In the genomic region with DNA sequence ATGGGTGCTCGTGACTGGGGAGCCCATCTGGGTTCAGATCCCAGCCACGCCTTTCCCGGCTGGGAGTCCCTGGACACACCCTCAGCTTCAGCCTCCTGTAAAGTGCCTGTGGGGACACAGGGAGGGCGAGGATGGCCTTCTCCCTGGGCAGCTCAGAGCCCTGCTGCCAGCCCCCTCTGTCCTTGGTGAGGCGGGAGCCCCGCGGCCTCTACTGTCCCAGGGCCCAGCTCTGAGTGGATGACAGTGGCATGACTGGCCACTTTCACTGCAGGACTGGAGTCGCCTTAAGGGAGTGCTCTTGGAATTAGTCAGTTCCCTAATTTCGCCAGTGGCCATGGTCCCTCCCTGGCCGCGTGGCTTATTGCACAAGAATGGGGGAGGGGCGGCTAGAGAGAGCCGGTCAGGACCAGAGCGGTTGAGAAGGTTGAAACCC, we compare ENCODE assay signal across 9 cellular contexts. TPM values are rescaled to one million over a fixed set of nuclear protein-coding genes. Genes with fewer than 3 reads are reported as not detected.
A peak's percentile ranks its signal among the peaks of the same experiment; 100 is the strongest.
DNase-seq lines count a peak whose midpoint lies in the region; ATAC-seq and TF ChIP-seq lines count a peak whose summit lies in the region.
"Had no signal": no experiment of that assay in that cellular context is flagged by ENCODE, and none has a peak within 500 bp of the region (broad histone marks: within the 10 kb centered on the region; RNA-seq: fewer than 3 reads in every experiment).

No MANE protein-coding gene starts in this region.

- peak overlapping the region; percentile 88 for H3K4ac ChIP-seq in trophoblast cell (ENCODE audit: low read depth, low read length)

- H3K27me3 ChIP-seq in foreskin keratinocyte (no peaks in the 10 kb centered on the region), trophoblast cell (ENCODE audit: insufficient read depth, low read length) (no peaks in the 10 kb centered on the region)

- H3K79me1 ChIP-seq in trophoblast cell (ENCODE audit: low read length), result peaks cover 50% of the 10 kb centered on the region

- peaks cover 36 to 48% of the 10 kb centered on the region in 2 experiments for H3K36me3 ChIP-seq in trophoblast cell (ENCODE audit: control insufficient read depth in 1 of 2, insufficient read depth in 2 of 2, low read length in 2 of 2)

- H4K91ac ChIP-seq in trophoblast cell (ENCODE audit: low read depth, low read length), result peak overlapping the region; percentile 90

- H2BK120ac ChIP-seq in trophoblast cell (ENCODE audit: insufficient read depth, low read length, poor library complexity), result peak overlapping the region; percentile 89

- peak overlapping the region; percentile 99 for H2AK5ac ChIP-seq in trophoblast cell (ENCODE audit: low read length)

- peak overlapping the region; percentile 58 for H2BK12ac ChIP-seq in trophoblast cell (ENCODE audit: low read length)

- H3K4me1 ChIP-seq in foreskin keratinocyte, result peaks cover 25% of the 10 kb centered on the region
- H3K4me1 ChIP-seq in trophoblast cell (ENCODE audit: control insufficient read depth in 1 of 2, insufficient read depth in 2 of 2, low read length in 2 of 2), result peaks cover 47 to 60% of the 10 kb centered on the region in 2 experiments

- peak overlapping the region; percentile 91 for H3K18ac ChIP-seq in trophoblast cell (ENCODE audit: low read length)

- no peak for TF ChIP-seq CTCF in foreskin keratinocyte (conservative IDR thresholded peaks at IDR 0.05)

- H3K4me3 ChIP-seq in trophoblast cell (ENCODE audit: low read depth, low read length), result no peak overlapping the region

- no peaks in the 10 kb centered on the region for H3K9me3 ChIP-seq in trophoblast cell (ENCODE audit: insufficient read depth, low read depth, low read length)

- DNase-seq in ELF-1 (ENCODE audit: low read depth, low spot score) (peak; percentile 87), SKM-1 treated with dmso at 0.1 percent for 144 hours (lab: John Stamatoyannopoulos, UW; ENCODE audit: unreplicated experiment) (peak; percentile 39), foreskin keratinocyte (peak in 1 of 2 donors; percentile 69), trophoblast cell (peak; percentile 96 to 97), NCI-H510A (lab: John Stamatoyannopoulos, UW) (no peak), activated gamma-delta T cell (lab: John Stamatoyannopoulos, UW) (no peak)
- DNase-seq: stimulated activated CD8-positive, alpha-beta memory T cell treated with anti-CD3 and anti-CD28 coated beads, Interleukin-4, amount 100 ng/mL, for 48 hours had no signal

- peak; percentile 26 for ATAC-seq in foreskin keratinocyte
- ATAC-seq in HG02840 (IDR thresholded peaks at IDR 0.05; ENCODE audit: low FRiP score, unreplicated experiment), result no peak
- no peak for ATAC-seq in HG02571 (IDR thresholded peaks at IDR 0.05; ENCODE audit: unreplicated experiment)

- no CpG with 5 or more reads among the region's 14 CpGs for WGBS in trophoblast cell (ENCODE audit: extremely low coverage, insufficient coverage, insufficient read length)

- H3K4me2 ChIP-seq in trophoblast cell (ENCODE audit: low read length), result peak overlapping the region; percentile 52

- no peak overlapping the region for H3K23ac ChIP-seq in trophoblast cell (ENCODE audit: low read length)

- peak overlapping the region; percentile 96 for H3K14ac ChIP-seq in trophoblast cell (ENCODE audit: low read length)

- H3K9ac ChIP-seq in trophoblast cell (ENCODE audit: low read length), result no peak overlapping the region

- H4K12ac ChIP-seq in trophoblast cell (ENCODE audit: low read depth, low read length), result peak overlapping the region; percentile 72

- H2AFZ ChIP-seq in trophoblast cell (ENCODE audit: insufficient read depth, low read length, poor library complexity), result no peak overlapping the region

- peak overlapping the region; percentile 84 for H4K8ac ChIP-seq in trophoblast cell (ENCODE audit: low read depth, low read length)

- H3K27ac ChIP-seq in foreskin keratinocyte (no peak overlapping the region), trophoblast cell (ENCODE audit: low read depth, low read length) (peak overlapping the region; percentile 86)

- H3K79me2 ChIP-seq in trophoblast cell (ENCODE audit: control insufficient read depth, insufficient read depth, low read length, poor library complexity), result peaks cover 55% of the 10 kb centered on the region

- H2BK5ac ChIP-seq in trophoblast cell (ENCODE audit: low read depth, low read length, poor library complexity), result peak overlapping the region; percentile 94

RNA-seq across cellular contexts. Expression of gene BRI3, which starts 4.6 kb away (rescaled TPM):
- 60.4 and 62.7 TPM in 2 replicates for total RNA-seq in foreskin keratinocyte
- polyA plus RNA-seq in foreskin keratinocyte, result 110 and 119 TPM in 2 replicates
- polyA plus RNA-seq in trophoblast cell (2013), result 402 and 424 TPM in 2 replicates

RNA-seq across cellular contexts. Expression of gene TECPR1, which starts 34.1 kb away (rescaled TPM):
- total RNA-seq in foreskin keratinocyte, result 6.0 and 8.1 TPM in 2 replicates
- polyA plus RNA-seq in foreskin keratinocyte, result 2.6 and 3.0 TPM in 2 replicates
- 4.5 and 4.7 TPM in 2 replicates for polyA plus RNA-seq in trophoblast cell (2013)

Comparison
In these comparisons a context has a peak if more than half of its experiments do, and no peak if none do; other contexts are left out.
1. DNase-seq: peak in ELF-1 (single experiment), SKM-1 treated with dmso at 0.1 percent for 144 hours (single experiment) and trophoblast cell (2 of 2); none in NCI-H510A (single experiment) and activated gamma-delta T cell (single experiment).